Comparison of ENCODE assay signal across 8 cellular contexts in the genomic region with DNA sequence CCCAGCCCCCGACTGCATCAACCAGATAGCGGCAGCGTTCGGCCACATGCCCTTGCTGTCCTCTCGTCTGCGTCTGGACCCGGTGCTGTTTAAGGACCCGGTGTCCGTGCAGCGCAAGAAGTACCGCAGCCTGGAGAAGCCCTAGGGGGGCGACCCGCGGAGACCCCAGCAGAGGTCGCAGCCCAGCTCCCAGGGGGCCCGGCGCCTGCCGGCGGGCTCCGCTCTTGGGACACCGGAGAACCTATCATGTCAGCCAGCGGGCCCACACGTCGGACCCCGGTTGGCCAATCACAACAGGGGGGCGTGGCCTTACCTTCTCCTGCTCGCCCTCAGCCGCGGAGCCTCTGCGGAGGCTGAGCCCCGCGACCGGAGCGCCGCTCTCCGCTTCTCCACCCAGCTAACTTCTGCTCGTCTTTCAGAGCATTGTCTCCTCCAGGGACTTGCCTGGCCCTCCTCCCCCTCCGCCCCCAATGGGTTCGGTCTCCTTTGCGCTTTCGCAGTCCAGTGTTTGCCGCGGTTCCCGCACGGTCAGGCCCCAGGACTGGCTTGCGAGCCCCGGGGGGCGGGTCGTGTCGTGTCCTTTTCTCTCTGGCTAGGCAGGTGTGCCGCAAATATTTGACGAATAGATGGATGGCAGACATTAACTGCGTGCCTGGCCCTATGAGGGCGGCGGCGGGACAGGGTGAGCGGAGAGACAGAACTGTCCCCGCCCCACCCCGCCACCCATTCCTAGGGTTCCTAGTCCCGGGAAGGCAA. TPM values are rescaled to one million over a fixed set of nuclear protein-coding genes. Genes with fewer than 3 reads are reported as not detected.
DNase-seq lines count a peak whose midpoint lies in the region; ATAC-seq, FAIRE-seq and TF ChIP-seq lines count a peak whose summit lies in the region.

No MANE protein-coding gene starts in this region.

- 0 to 1% methylated on average over 57 to 60 of the region's 60 CpGs for WGBS in pancreas, 2 donors
- 0% methylated on average over 34 to 44 of the region's 60 CpGs for WGBS in thyroid gland, 2 donors

- intact Hi-C loops in Right ventricle myocardium superior (cut with DNase I) = loop anchor here (5.0 kb wide), 3 partner anchors 67 to 127 kb away; no protein-coding TSS in a partner anchor
- intact Hi-C loops in pancreas (cut with DNase I) = loop anchor here in 1 of 3 donors (10.0 kb wide), 1 partner anchor 109 kb away; no protein-coding TSS in a partner anchor
- intact Hi-C loops in thyroid gland (cut with DNase I) = loop anchor here (10.0 kb wide), 2 partner anchors 69 to 109 kb away; no protein-coding TSS in a partner anchor

- H4K20me1 ChIP-seq in SU-DHL-6 (ENCODE audit: low read depth, low read length) = no peaks in the 10 kb centered on the region

- peak overlapping the region; percentile 85 for H3K4me2 ChIP-seq in SU-DHL-6 (ENCODE audit: low read depth, low read length, poor library complexity, severe bottlenecking)

- ATAC-seq in HG02610 (IDR thresholded peaks at IDR 0.05; ENCODE audit: unreplicated experiment) = peak; percentile 86
- ATAC-seq in Right ventricle myocardium superior (ENCODE audit: poor library complexity) = peak; percentile 90
- ATAC-seq in pancreas = peak; percentile 66 to 91 (median 78)

- H3K79me2 ChIP-seq in SU-DHL-6 (ENCODE audit: insufficient read depth, low read length) = no peaks in the 10 kb centered on the region

- H3F3A ChIP-seq in SU-DHL-6 (ENCODE audit: insufficient read depth) = no peaks in the 10 kb centered on the region

- TF ChIP-seq CTCF in SU-DHL-6 (IDR thresholded peaks at IDR 0.05; ENCODE audit: insufficient read depth, low read length, poor library complexity, severe bottlenecking) (no peak), pancreas (IDR thresholded peaks at IDR 0.05) (no peak), thyroid gland (IDR thresholded peaks at IDR 0.05) (peak in 1 of 6 experiments; percentile 8)

- H3K4me1 ChIP-seq in pancreas (peaks cover 20 to 30% (median 27%) of the 10 kb centered on the region in 3 donors), thyroid gland (peaks cover 26 to 38% of the 10 kb centered on the region in 2 donors)

- H3K36me3 ChIP-seq in SU-DHL-6 (ENCODE audit: low read length) = no peaks in the 10 kb centered on the region
- peaks cover 0 to 8% (median 0%) of the 10 kb centered on the region in 3 donors for H3K36me3 ChIP-seq in pancreas
- no peaks in the 10 kb centered on the region for H3K36me3 ChIP-seq in thyroid gland

- no peaks in the 10 kb centered on the region for H3K9me2 ChIP-seq in SU-DHL-6 (replicated peaks; ENCODE audit: insufficient read depth, low read length)

- H3K9me3 ChIP-seq in SU-DHL-6 (ENCODE audit: insufficient read depth, low read length) (no peaks in the 10 kb centered on the region), pancreas (no peaks in the 10 kb centered on the region), thyroid gland (no peaks in the 10 kb centered on the region)

- peak overlapping the region; percentile 97 for H2AFZ ChIP-seq in SU-DHL-6 (ENCODE audit: low read depth, low read length, severe bottlenecking)

- no peak for FAIRE-seq in pancreas (lab: Jason Lieb, UNC)

- peak overlapping the region; percentile 77 for H3K9ac ChIP-seq in SU-DHL-6 (ENCODE audit: low read length)

- H3K4me3 ChIP-seq in SU-DHL-6 (ENCODE audit: insufficient read depth, low read length, poor library complexity, severe bottlenecking) (peak overlapping the region; percentile 90), pancreas (peak overlapping the region; percentile 45 to 86 (median 58)), thyroid gland (replicated peaks in 1 of 3) (peak overlapping the region; percentile 59 to 94 (median 68))

- peak overlapping the region; percentile 67 for H3K27ac ChIP-seq in SU-DHL-6 (ENCODE audit: low read depth, low read length)
- H3K27ac ChIP-seq in pancreas = peak overlapping the region; percentile 81 to 92 (median 86)
- peak overlapping the region; percentile 86 to 95 (median 87) for H3K27ac ChIP-seq in thyroid gland

- DNase-seq in GM04503 (ENCODE audit: low read depth) (peak; percentile 43), NCI-H1105 (lab: John Stamatoyannopoulos, UW) (peak; percentile 95), Right ventricle myocardium superior (peak; percentile 98), pancreas (peak; percentile 95 to 99 (median 96)), thyroid gland (peak; percentile 97 to 98)
- peak; percentile 86 for DNase-seq in activated naive CD8-positive, alpha-beta T cell treated with anti-CD3 and anti-CD28 coated beads, Interleukin-2, amount 50 U/mL, for 16 hours (ENCODE audit: low read depth, low spot score)

- TF ChIP-seq POLR2A in thyroid gland (IDR thresholded peaks at IDR 0.05) = peak; percentile 88 to 89

- H3K27me3 ChIP-seq in SU-DHL-6 (ENCODE audit: low read length) (no peaks in the 10 kb centered on the region), pancreas (no peaks in the 10 kb centered on the region), thyroid gland (no peaks in the 10 kb centered on the region)

RNA-seq across cellular contexts. Expression of a gene that starts 10.5 kb away (rescaled TPM):
- total RNA-seq in Right ventricle myocardium superior = 3.0 TPM
- total RNA-seq in pancreas = 100 to 1,000 TPM in 1 of 6 donors, 10 to 100 TPM in 5; 27.0 to 142 (median 56.4) TPM
- polyA plus RNA-seq in pancreas = 10 to 100 TPM; 24.1 to 42.4 TPM
- total RNA-seq in thyroid gland = 10 to 100 TPM; 12.5 to 55.9 (median 43.4) TPM

RNA-seq across cellular contexts. Expression of a gene that starts 13.8 kb away (rescaled TPM):
- total RNA-seq in Right ventricle myocardium superior = 11.9 TPM
- total RNA-seq in pancreas = under 1 TPM; 0.04 to 0.25 (median 0.13) TPM
- under 1 TPM; 0.21 to 0.34 TPM for polyA plus RNA-seq in pancreas
- 1 to 10 TPM in 1 of 4 donors, under 1 TPM in 1, not detected in 2; 0.13 to 1.2 TPM for total RNA-seq in thyroid gland

RNA-seq across cellular contexts. Expression of a gene that starts 32.0 kb away (rescaled TPM):
- total RNA-seq in Right ventricle myocardium superior = 229 TPM
- under 1 TPM in 4 of 6 donors, not detected in 2; 0.09 to 0.35 (median 0.33) TPM for total RNA-seq in pancreas
- polyA plus RNA-seq in pancreas = under 1 TPM; 0.15 to 0.52 TPM
- 1 to 10 TPM in 1 of 4 donors, under 1 TPM in 1, not detected in 2; 0.39 to 1.5 TPM for total RNA-seq in thyroid gland

RNA-seq across cellular contexts. Expression of a gene that starts 37.5 kb away (rescaled TPM):
- 12.1 TPM for total RNA-seq in Right ventricle myocardium superior
- total RNA-seq in pancreas = 10 to 100 TPM; 11.0 to 19.0 (median 13.7) TPM
- 10 to 100 TPM; 16.2 to 20.9 TPM for polyA plus RNA-seq in pancreas
- total RNA-seq in thyroid gland = 10 to 100 TPM; 22.5 to 35.4 (median 30.7) TPM

Comparison
In these comparisons a context has a peak if more than half of its experiments do, and no peak if none do; other contexts are left out.
1. Peak in every context shown above with its lines: DNase-seq, ATAC-seq, H3K4me3 ChIP-seq and H3K27ac ChIP-seq.
2. DNase-seq: peak in every context shown above with its lines; median percentile 98 in Right ventricle myocardium superior; 98 in thyroid gland; 96 in pancreas; 95 in NCI-H1105; 86 in activated naive CD8-positive, alpha-beta T cell treated with anti-CD3 and anti-CD28 coated beads, Interleukin-2, amount 50 U/mL, for 16 hours; 43 in GM04503.
3. RNA of a gene that starts 32.0 kb away (total RNA-seq): 229 TPM in Right ventricle myocardium superior (single experiment); 0.39 to 1.5 TPM in thyroid gland and 0.09 to 0.35 TPM in pancreas; every median in the first group is over 10 times any median in the second.